14 cellular contexts compared by ENCODE assay signal in the genomic region with DNA sequence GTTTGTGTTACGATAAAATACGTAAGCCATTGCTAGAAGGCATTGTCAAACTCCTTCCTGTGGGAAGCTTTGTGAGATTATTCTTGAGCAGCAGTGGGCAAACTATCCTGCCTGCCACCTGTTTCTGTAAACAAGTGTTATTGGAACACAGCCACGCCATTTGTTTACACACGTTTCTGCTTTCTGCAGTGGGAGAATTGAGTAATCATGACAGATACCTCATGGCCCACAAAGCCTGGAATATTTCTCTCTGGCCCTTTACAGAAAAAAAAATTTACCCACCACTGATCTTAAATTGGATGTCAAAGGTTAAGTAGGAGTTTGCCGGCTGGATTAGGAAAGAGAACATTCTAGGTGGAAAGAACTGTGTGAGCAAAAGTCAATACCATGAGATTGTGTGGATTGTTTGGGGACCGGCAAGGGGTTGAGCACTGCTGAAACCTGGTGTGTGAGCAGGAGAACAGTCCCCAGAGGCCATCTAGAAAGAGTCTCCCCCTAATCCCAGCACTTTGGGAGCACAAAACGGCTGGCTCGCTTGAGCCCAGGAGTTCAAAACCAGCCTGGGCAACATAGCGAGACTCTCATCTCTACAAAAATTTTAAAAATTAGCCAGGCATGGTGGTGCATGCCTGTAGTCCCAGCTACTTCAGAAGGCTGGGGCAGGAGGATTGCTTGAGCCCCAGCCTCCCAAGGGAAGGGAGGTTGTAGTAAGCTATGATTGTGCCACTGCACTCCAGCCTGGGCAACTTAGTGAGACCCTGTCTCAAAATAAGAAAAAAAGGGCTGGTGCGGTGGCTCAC. TPM values are rescaled to one million over a fixed set of nuclear protein-coding genes. Genes with fewer than 3 reads are reported as not detected.
DNase-seq lines count a peak whose midpoint lies in the region; ATAC-seq and TF ChIP-seq lines count a peak whose summit lies in the region.
"Had no signal": no experiment of that assay in that cellular context is flagged by ENCODE, and none has a peak within 500 bp of the region (broad histone marks: within the 10 kb centered on the region; RNA-seq: fewer than 3 reads in every experiment).

No MANE protein-coding gene starts in this region.

- no peak overlapping the region for H2BK15ac ChIP-seq in neuronal stem cell (ENCODE audit: low read length)

- H3K27ac ChIP-seq in colonic mucosa, result peak overlapping the region; percentile 22
- H3K27ac ChIP-seq in neuronal stem cell (replicated peaks; ENCODE audit: low read length), result no peak overlapping the region
- H3K27ac ChIP-seq: SK-N-MC had no signal

- no peak overlapping the region for H3K23ac ChIP-seq in neuronal stem cell (ENCODE audit: low read depth, low read length, poor library complexity)

- H2BK5ac ChIP-seq in neuronal stem cell (ENCODE audit: low read length), result no peak overlapping the region

- no peaks in the 10 kb centered on the region for H3K9me3 ChIP-seq in colonic mucosa
- no peaks in the 10 kb centered on the region for H3K9me3 ChIP-seq in neuronal stem cell (replicated peaks in 1 of 2; ENCODE audit: control insufficient read depth in 2 of 2, insufficient read depth in 1 of 2, low read depth in 1 of 2, low read length in 2 of 2)
- H3K9me3 ChIP-seq: spleen had no signal

- no peak overlapping the region for H3K4me2 ChIP-seq in neuronal stem cell (ENCODE audit: insufficient read depth, low read length, poor library complexity, severe bottlenecking)

- TF ChIP-seq CTCF in colonic mucosa (IDR thresholded peaks at IDR 0.05) (no peak), omental fat pad (IDR thresholded peaks at IDR 0.05) (no peak)

- H3K14ac ChIP-seq in neuronal stem cell (ENCODE audit: low read length), result no peak overlapping the region

- H4K91ac ChIP-seq in neuronal stem cell (ENCODE audit: low read depth, low read length, poor library complexity), result no peak overlapping the region

- peak overlapping the region; percentile 9 for H2AFZ ChIP-seq in neuronal stem cell (ENCODE audit: low read length)

- DNase-seq in DMS153 (lab: John Stamatoyannopoulos, UW) (peak; percentile 77), NCI-H128 (lab: John Stamatoyannopoulos, UW; ENCODE audit: unreplicated experiment) (peak; percentile 20), colonic mucosa (peak; percentile 52), neuronal stem cell (ENCODE audit: low spot score) (no peak), GM03348 (ENCODE audit: low spot score) (no peak), omental fat pad (ENCODE audit: low spot score) (no peak)
- DNase-seq: activated CD4-positive, CD25-positive, alpha-beta regulatory T cell; aorta; CD8-positive, alpha-beta T cell; NCI-H526; spleen had no signal

- ATAC-seq in HG03135 (IDR thresholded peaks at IDR 0.05; ENCODE audit: unreplicated experiment), result no peak
- ATAC-seq in GM21737 (IDR thresholded peaks at IDR 0.05; ENCODE audit: unreplicated experiment), result no peak
- no peak for ATAC-seq in omental fat pad (ENCODE audit: low FRiP score)
- ATAC-seq: CD8-positive, alpha-beta T cell had no signal

- H2AK5ac ChIP-seq in neuronal stem cell (ENCODE audit: low read depth, low read length), result no peak overlapping the region

- no peak overlapping the region for H4K8ac ChIP-seq in neuronal stem cell (ENCODE audit: low read depth, low read length)

- H3K36me3 ChIP-seq in colonic mucosa (no peaks in the 10 kb centered on the region), neuronal stem cell (replicated peaks in 1 of 2; ENCODE audit: control insufficient read depth in 2 of 2, insufficient read depth in 2 of 2, low read length in 2 of 2) (no peaks in the 10 kb centered on the region)
- H3K36me3 ChIP-seq: spleen had no signal

- no peak overlapping the region for H2BK12ac ChIP-seq in neuronal stem cell (ENCODE audit: low read length)

- intact Hi-C loops in colonic mucosa (cut with DNase I), result no loop called here

- H3K9ac ChIP-seq in colonic mucosa (ENCODE audit: low read depth in 2 of 2, low read length in 2 of 2) (no peak overlapping the region), neuronal stem cell (ENCODE audit: low read depth, low read length, poor library complexity) (no peak overlapping the region)

- H2BK120ac ChIP-seq in neuronal stem cell (ENCODE audit: low read depth, low read length), result no peak overlapping the region

- H3K4me3 ChIP-seq in colonic mucosa, result no peak overlapping the region
- H3K4me3 ChIP-seq in neuronal stem cell (ENCODE audit: low read length in 2 of 2), result no peak overlapping the region
- H3K4me3 ChIP-seq: SK-N-MC, spleen had no signal

- H3K27me3 ChIP-seq in colonic mucosa (no peaks in the 10 kb centered on the region), neuronal stem cell (ENCODE audit: control insufficient read depth in 3 of 3, insufficient read depth in 3 of 3, low read depth in 1 of 3, low read length in 3 of 3) (no peaks in the 10 kb centered on the region)
- H3K27me3 ChIP-seq: spleen had no signal

- WGBS in neuronal stem cell (ENCODE audit: extremely low coverage in 2 of 2, insufficient read length in 2 of 2, insufficient replicate concordance in 1 of 2), 2 donors, result no CpG with 5 or more reads among the region's 10 CpGs

- no peak overlapping the region for H3K18ac ChIP-seq in neuronal stem cell (ENCODE audit: low read length)

- no peak overlapping the region for H3K4ac ChIP-seq in neuronal stem cell (ENCODE audit: low read length)

- H3K79me1 ChIP-seq in neuronal stem cell (ENCODE audit: low read depth, low read length), result no peaks in the 10 kb centered on the region

- H3K4me1 ChIP-seq in colonic mucosa (no peaks in the 10 kb centered on the region), neuronal stem cell (ENCODE audit: control insufficient read depth in 2 of 2, insufficient read depth in 1 of 2, low read depth in 1 of 2, low read length in 2 of 2) (peaks cover 0 to 3% of the 10 kb centered on the region in 2 donors)

RNA-seq across cellular contexts. Expression of a gene that starts 6.0 kb away (rescaled TPM):
- total RNA-seq in colonic mucosa (10 to 100 TPM; 24.1 to 38.5 TPM), omental fat pad (10 to 100 TPM; 30.8 to 58.5 (median 45.1) TPM)
- 10.9 TPM for polyA plus RNA-seq in neuronal stem cell (2013, experiment 1 of 2)
- polyA plus RNA-seq in neuronal stem cell (2013, experiment 2 of 2), result 11.4 TPM

RNA-seq across cellular contexts. Expression of a gene that starts 14.2 kb away (rescaled TPM):
- total RNA-seq in colonic mucosa (10 to 100 TPM in 1 of 2 donors, 1 to 10 TPM in 1; 5.2 to 41.7 TPM), omental fat pad (100 to 1,000 TPM in 3 of 4 donors, 10 to 100 TPM in 1; 73.9 to 334 (median 202) TPM)
- polyA plus RNA-seq in neuronal stem cell (2013, experiment 1 of 2), result 4.0 TPM
- polyA plus RNA-seq in neuronal stem cell (2013, experiment 2 of 2), result 4.3 TPM

Comparison
In these comparisons a context has a peak if more than half of its experiments do, and no peak if none do; other contexts are left out.
1. DNase-seq: peak in DMS153 (single experiment), NCI-H128 (single experiment) and colonic mucosa (single experiment); none in neuronal stem cell (single experiment), GM03348 (single experiment) and omental fat pad (single experiment).